In genomic region chr6:120112980-120113379, GRCh38 we compare ENCODE assay signal across 1 cellular context.
TF ChIP-seq lines count a peak whose summit lies in the region.

No MANE protein-coding gene starts in this region.

TF ChIP-seq in HepG2, 621 proteins besides CTCF, POLR2A, EP300 and RAD21 (continued from another document):
- TF ChIP-seq, protein P1, sequence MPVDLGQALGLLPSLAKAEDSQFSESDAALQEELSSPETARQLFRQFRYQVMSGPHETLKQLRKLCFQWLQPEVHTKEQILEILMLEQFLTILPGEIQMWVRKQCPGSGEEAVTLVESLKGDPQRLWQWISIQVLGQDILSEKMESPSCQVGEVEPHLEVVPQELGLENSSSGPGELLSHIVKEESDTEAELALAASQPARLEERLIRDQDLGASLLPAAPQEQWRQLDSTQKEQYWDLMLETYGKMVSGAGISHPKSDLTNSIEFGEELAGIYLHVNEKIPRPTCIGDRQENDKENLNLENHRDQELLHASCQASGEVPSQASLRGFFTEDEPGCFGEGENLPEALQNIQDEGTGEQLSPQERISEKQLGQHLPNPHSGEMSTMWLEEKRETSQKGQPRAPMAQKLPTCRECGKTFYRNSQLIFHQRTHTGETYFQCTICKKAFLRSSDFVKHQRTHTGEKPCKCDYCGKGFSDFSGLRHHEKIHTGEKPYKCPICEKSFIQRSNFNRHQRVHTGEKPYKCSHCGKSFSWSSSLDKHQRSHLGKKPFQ (CRISPR knock-in tag; IDR thresholded peaks at IDR 0.05; ENCODE audit: insufficient replicate concordance) = no peak
